Comparison of ENCODE assay signal across 2 cellular contexts in the genomic region with DNA sequence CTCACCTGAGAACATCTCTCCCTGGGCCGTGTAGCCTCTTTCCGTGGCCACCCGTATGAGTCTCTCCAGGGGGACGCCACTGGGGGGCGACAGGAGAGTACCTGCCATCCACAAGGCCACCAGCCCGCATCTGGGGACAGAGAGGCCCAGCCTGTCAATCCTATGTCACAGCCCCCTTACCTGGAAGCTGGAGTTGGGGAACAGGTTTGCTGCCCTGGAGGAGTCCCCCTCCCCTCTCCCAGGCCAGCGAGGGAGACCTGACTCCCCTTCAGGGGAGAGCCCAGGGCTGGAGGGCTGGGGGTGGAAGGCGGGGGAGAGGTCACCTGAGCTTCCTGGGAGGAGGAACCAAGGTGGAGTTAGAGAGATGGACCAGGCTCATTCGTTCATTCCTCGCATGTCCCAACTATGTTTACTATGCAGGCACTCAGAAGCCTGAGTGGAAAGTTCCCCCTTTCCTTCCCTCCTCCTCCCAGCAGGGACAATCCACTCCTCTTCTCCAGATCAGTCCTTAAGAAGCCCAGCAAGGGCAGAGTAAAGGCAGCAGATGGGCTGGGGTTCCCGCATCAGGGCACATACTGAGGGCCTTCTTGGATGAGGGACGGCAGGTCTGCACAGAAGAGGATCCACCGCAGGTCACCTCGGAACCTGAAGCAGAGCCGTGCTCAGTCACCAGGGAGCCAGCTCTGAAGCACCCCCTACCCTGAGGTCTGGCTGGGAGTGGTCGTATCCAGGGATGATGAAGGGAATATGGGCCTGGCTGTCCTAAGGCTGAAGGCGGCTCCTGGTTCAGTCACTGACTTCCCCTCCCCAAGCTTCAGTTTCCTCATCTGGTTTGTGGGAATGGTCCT.
TF ChIP-seq lines count a peak whose summit lies in the region.

No MANE protein-coding gene starts in this region.

TF ChIP-seq in A549, 52 proteins besides CTCF, POLR2A, EP300 and RAD21:
- TF ChIP-seq SMC3 (IDR thresholded peaks at IDR 0.05): peak; percentile 20; the same call in 1 of the 3 replicates
- TF ChIP-seq JUNB (IDR thresholded peaks at IDR 0.05): no peak
- TF ChIP-seq CBX8 (IDR thresholded peaks at IDR 0.05): no peak
TF ChIP-seq in A549: peak in this region for 1.

TF ChIP-seq in liver, 16 proteins besides CTCF, POLR2A, EP300 and RAD21:
- no peak for TF ChIP-seq TAF1 (conservative IDR thresholded peaks at IDR 0.05)
- no peak for TF ChIP-seq YY1 (IDR thresholded peaks at IDR 0.05)
- TF ChIP-seq SP1 (IDR thresholded peaks at IDR 0.05): no peak
- TF ChIP-seq, protein P1, sequence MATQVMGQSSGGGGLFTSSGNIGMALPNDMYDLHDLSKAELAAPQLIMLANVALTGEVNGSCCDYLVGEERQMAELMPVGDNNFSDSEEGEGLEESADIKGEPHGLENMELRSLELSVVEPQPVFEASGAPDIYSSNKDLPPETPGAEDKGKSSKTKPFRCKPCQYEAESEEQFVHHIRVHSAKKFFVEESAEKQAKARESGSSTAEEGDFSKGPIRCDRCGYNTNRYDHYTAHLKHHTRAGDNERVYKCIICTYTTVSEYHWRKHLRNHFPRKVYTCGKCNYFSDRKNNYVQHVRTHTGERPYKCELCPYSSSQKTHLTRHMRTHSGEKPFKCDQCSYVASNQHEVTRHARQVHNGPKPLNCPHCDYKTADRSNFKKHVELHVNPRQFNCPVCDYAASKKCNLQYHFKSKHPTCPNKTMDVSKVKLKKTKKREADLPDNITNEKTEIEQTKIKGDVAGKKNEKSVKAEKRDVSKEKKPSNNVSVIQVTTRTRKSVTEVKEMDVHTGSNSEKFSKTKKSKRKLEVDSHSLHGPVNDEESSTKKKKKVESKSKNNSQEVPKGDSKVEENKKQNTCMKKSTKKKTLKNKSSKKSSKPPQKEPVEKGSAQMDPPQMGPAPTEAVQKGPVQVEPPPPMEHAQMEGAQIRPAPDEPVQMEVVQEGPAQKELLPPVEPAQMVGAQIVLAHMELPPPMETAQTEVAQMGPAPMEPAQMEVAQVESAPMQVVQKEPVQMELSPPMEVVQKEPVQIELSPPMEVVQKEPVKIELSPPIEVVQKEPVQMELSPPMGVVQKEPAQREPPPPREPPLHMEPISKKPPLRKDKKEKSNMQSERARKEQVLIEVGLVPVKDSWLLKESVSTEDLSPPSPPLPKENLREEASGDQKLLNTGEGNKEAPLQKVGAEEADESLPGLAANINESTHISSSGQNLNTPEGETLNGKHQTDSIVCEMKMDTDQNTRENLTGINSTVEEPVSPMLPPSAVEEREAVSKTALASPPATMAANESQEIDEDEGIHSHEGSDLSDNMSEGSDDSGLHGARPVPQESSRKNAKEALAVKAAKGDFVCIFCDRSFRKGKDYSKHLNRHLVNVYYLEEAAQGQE (IDR thresholded peaks at IDR 0.05): no peak
- TF ChIP-seq HNF4G (IDR thresholded peaks at IDR 0.05): no peak
- no peak for TF ChIP-seq EGR1 (IDR thresholded peaks at IDR 0.05; ENCODE audit: low read depth in 2 of 2)
- TF ChIP-seq FOXA2 (IDR thresholded peaks at IDR 0.05): no peak
- no peak for TF ChIP-seq RXRA (IDR thresholded peaks at IDR 0.05)
- TF ChIP-seq GABPA (IDR thresholded peaks at IDR 0.05 in 1 of 2, conservative IDR thresholded peaks at IDR 0.05 in 1 of 2): no peak
- TF ChIP-seq NR2F2 (IDR thresholded peaks at IDR 0.05): no peak
